Comparison of ENCODE assay signal across 22 cellular contexts in genomic region chr19:49538643-49539042, GRCh38. TPM values are rescaled to one million over a fixed set of nuclear protein-coding genes. Genes with fewer than 3 reads are reported as not detected.
DNase-seq lines count a peak whose midpoint lies in the region; ATAC-seq, FAIRE-seq and TF ChIP-seq lines count a peak whose summit lies in the region.
"Had no signal": no experiment of that assay in that cellular context is flagged by ENCODE, and none has a peak within 500 bp of the region (broad histone marks: within the 10 kb centered on the region; RNA-seq: fewer than 3 reads in every experiment).

No MANE protein-coding gene starts in this region.

- H3K9me3 Mint-ChIP-seq in stimulated activated naive CD8-positive, alpha-beta T cell treated with anti-CD3 and anti-CD28 coated beads, Interleukin-15, Interleukin-2, amounts not matched to agents 100 ng/mL and 50 ng/mL, for 24 hours: no peaks in the 10 kb centered on the region
- H3K9me3 Mint-ChIP-seq in activated CD8-positive, alpha-beta T cell treated with anti-CD3 and anti-CD28 coated beads, Interleukin-2, amount 10 ng/mL, durations not matched to agents 7 days and 5 days (ENCODE audit: insufficient read depth): no peaks in the 10 kb centered on the region
- H3K9me3 Mint-ChIP-seq: CD4-positive, CD25-positive, alpha-beta regulatory T cell; CD8-positive, alpha-beta memory T cell; GM23338 had no signal

- no peaks in the 10 kb centered on the region for H3K36me3 ChIP-seq in GM12878 (ENCODE audit: control insufficient read depth in 2 of 2, insufficient read depth in 2 of 2, low read length in 1 of 2)

- TF ChIP-seq RAD21 in Ishikawa (IDR thresholded peaks at IDR 0.05; ENCODE audit: low read depth) (no peak), GM12878 (IDR thresholded peaks at IDR 0.05; ENCODE audit: insufficient read depth, low read depth, low read length) (no peak)

- no peak overlapping the region for H2AFZ ChIP-seq in GM12878 (ENCODE audit: control insufficient read depth, low read depth, low read length)
- H2AFZ ChIP-seq: GM23338 had no signal

- H3K27me3 Mint-ChIP-seq in stimulated activated naive CD8-positive, alpha-beta T cell treated with anti-CD3 and anti-CD28 coated beads, Interleukin-15, Interleukin-2, amounts not matched to agents 100 ng/mL and 50 ng/mL, for 24 hours: no peaks in the 10 kb centered on the region
- no peaks in the 10 kb centered on the region for H3K27me3 Mint-ChIP-seq in activated CD8-positive, alpha-beta T cell treated with anti-CD3 and anti-CD28 coated beads, Interleukin-2, amount 10 ng/mL, durations not matched to agents 7 days and 5 days (ENCODE audit: low read depth)
- H3K27me3 Mint-ChIP-seq: CD4-positive, CD25-positive, alpha-beta regulatory T cell; CD8-positive, alpha-beta memory T cell had no signal

- no peak for TF ChIP-seq CTCF in GM12878 (IDR thresholded peaks at IDR 0.05 in 2 of 3, conservative IDR thresholded peaks at IDR 0.05 in 1 of 3; ENCODE audit: control insufficient read depth in 2 of 3, extremely low read depth in 1 of 3, insufficient read depth in 1 of 3, low read depth in 3 of 3, low read length in 3 of 3)

- WGBS in GM12878 (ENCODE audit: insufficient coverage, insufficient replicate concordance, low lambda C conversion rate, missing lambda C conversion rate): 64% methylated on average over 5 of the region's 5 CpGs

- H3K9me3 ChIP-seq in GM12878 (replicated peaks; ENCODE audit: control insufficient read depth, insufficient read depth, low read length): no peaks in the 10 kb centered on the region
- H3K9me3 ChIP-seq: A549 had no signal

- TF ChIP-seq POLR2A in GM12878 (IDR thresholded peaks at IDR 0.05; ENCODE audit: low read depth, low read length): no peak

- H3K79me2 ChIP-seq in GM12878 (ENCODE audit: control insufficient read depth, insufficient read depth, low read length): no peaks in the 10 kb centered on the region

- no peaks in the 10 kb centered on the region for H3K36me3 Mint-ChIP-seq in stimulated activated naive CD8-positive, alpha-beta T cell treated with anti-CD3 and anti-CD28 coated beads, Interleukin-15, Interleukin-2, amounts not matched to agents 100 ng/mL and 50 ng/mL, for 24 hours (ENCODE audit: low read depth)
- H3K36me3 Mint-ChIP-seq in activated CD8-positive, alpha-beta T cell treated with anti-CD3 and anti-CD28 coated beads, Interleukin-2, amount 10 ng/mL, durations not matched to agents 7 days and 5 days (ENCODE audit: low read depth): no peaks in the 10 kb centered on the region
- H3K36me3 Mint-ChIP-seq: CD8-positive, alpha-beta memory T cell had no signal

- no peaks in the 10 kb centered on the region for H4K20me1 ChIP-seq in GM12878 (ENCODE audit: control insufficient read depth, insufficient read depth)

- H3K4me3 ChIP-seq in GM12878: no peak overlapping the region
- H3K4me3 ChIP-seq: A549, GM23338, K562 had no signal

- H3K9ac ChIP-seq in GM12878 (ENCODE audit: control insufficient read depth, insufficient read depth, low read length): no peak overlapping the region

- no peak for DNase-seq in stimulated activated naive CD8-positive, alpha-beta T cell treated with anti-CD3 and anti-CD28 coated beads, Interleukin-15, Interleukin-2, amounts not matched to agents 100 U/mL and 50 U/mL, for 24 hours
- no peak for DNase-seq in GM12878 (ENCODE audit: low read depth, low spot score)
- no peak for DNase-seq in cerebellum (ENCODE audit: low spot score)
- DNase-seq in activated CD4-positive, CD25-positive, alpha-beta regulatory T cell treated with anti-CD3 and anti-CD28 coated beads, Interleukin-2, amount 50 U/mL, for 72 hours: no peak
- no peak for DNase-seq in activated CD8-positive, alpha-beta T cell treated with anti-CD3 and anti-CD28 coated beads, Interleukin-2, amount 10 ng/mL, durations not matched to agents 7 days and 5 days
- no peak for DNase-seq in NCI-H1092 treated with DMSO at 0.1 percent for 48 hours (lab: John Stamatoyannopoulos, UW)
- DNase-seq: AML-193; C1 segment of cervical spinal cord; CD4-positive, CD25-positive, alpha-beta regulatory T cell; CD8-positive, alpha-beta memory T cell; COR-L47 had no signal

- SMC1A ChIA-PET in GM12878 (lab: Charles Lee; ENCODE audit: uncharacterized antibody, unreplicated experiment): no interaction called here

- CTCF ChIA-PET in GM12878 (lab: Yijun Ruan, JAX): interaction anchor here (1.6 kb wide), 1 partner anchor 8 kb away, joined by 7 read pairs; no protein-coding TSS in a partner anchor
- CTCF ChIA-PET in activated CD8-positive, alpha-beta T cell treated with anti-CD3 and anti-CD28 coated beads, Interleukin-2, amount 10 ng/mL, durations not matched to agents 7 days and 5 days (lab: Charles Lee): interaction anchor here (1.0 to 5.9 kb wide), 4 partner anchors 8 to 32 kb away, joined by 3 to 52 read pairs (median 7); no protein-coding TSS in a partner anchor

- H3K4me3 Mint-ChIP-seq in stimulated activated naive CD8-positive, alpha-beta T cell treated with anti-CD3 and anti-CD28 coated beads, Interleukin-15, Interleukin-2, amounts not matched to agents 100 ng/mL and 50 ng/mL, for 24 hours: no peak overlapping the region
- no peak overlapping the region for H3K4me3 Mint-ChIP-seq in activated CD8-positive, alpha-beta T cell treated with anti-CD3 and anti-CD28 coated beads, Interleukin-2, amount 10 ng/mL, durations not matched to agents 7 days and 5 days
- H3K4me3 Mint-ChIP-seq: CD4-positive, CD25-positive, alpha-beta regulatory T cell; CD8-positive, alpha-beta memory T cell; GM23338 had no signal

- H3K27me3 ChIP-seq in GM12878 (replicated peaks in 1 of 2; ENCODE audit: control insufficient read depth in 2 of 2, insufficient read depth in 2 of 2, low read length in 1 of 2): peaks cover 2 to 4% of the 10 kb centered on the region in 2 experiments; a peak in 2 of 4 replicates

- no peak for ATAC-seq in stimulated activated naive CD8-positive, alpha-beta T cell treated with anti-CD3 and anti-CD28 coated beads, Interleukin-15, Interleukin-2, amounts not matched to agents 100 U/mL and 50 U/mL, for 24 hours
- ATAC-seq in GM12878: no peak
- no peak for ATAC-seq in activated CD8-positive, alpha-beta T cell treated with anti-CD3 and anti-CD28 coated beads, Interleukin-2, amount 10 ng/mL, durations not matched to agents 7 days and 5 days
- ATAC-seq: A549, GM23338, HCT116, K562 had no signal

- POLR2A ChIA-PET in GM12878 (lab: Charles Lee): interaction anchor here (1.1 kb wide), 1 partner anchor 126 kb away, joined by 5 read pairs; no protein-coding TSS in a partner anchor
- POLR2A ChIA-PET in activated CD8-positive, alpha-beta T cell treated with anti-CD3 and anti-CD28 coated beads, Interleukin-2, amount 10 ng/mL, durations not matched to agents 7 days and 5 days (lab: Charles Lee): no interaction called here

- in situ Hi-C loops in GM12878 (cut with MboI): no loop called here

- H3K27ac ChIP-seq in GM12878 (ENCODE audit: control insufficient read depth, insufficient read depth): no peak overlapping the region
- H3K27ac ChIP-seq: 22Rv1, A549 had no signal

- intact Hi-C loops in GM12878 (cut with micrococcal nuclease; ENCODE audit: unreplicated experiment): no loop called here

- peaks cover 12% of the 10 kb centered on the region for H3K4me1 Mint-ChIP-seq in stimulated activated naive CD8-positive, alpha-beta T cell treated with anti-CD3 and anti-CD28 coated beads, Interleukin-15, Interleukin-2, amounts not matched to agents 100 ng/mL and 50 ng/mL, for 24 hours (ENCODE audit: low read depth)
- peaks cover 22% of the 10 kb centered on the region for H3K4me1 Mint-ChIP-seq in activated CD8-positive, alpha-beta T cell treated with anti-CD3 and anti-CD28 coated beads, Interleukin-2, amount 10 ng/mL, durations not matched to agents 7 days and 5 days (ENCODE audit: low read depth)

- TF ChIP-seq EP300 in Ishikawa (IDR thresholded peaks at IDR 0.05; ENCODE audit: borderline replicate concordance) (no peak), GM12878 (IDR thresholded peaks at IDR 0.05; ENCODE audit: borderline replicate concordance in 1 of 2, control insufficient read depth in 1 of 2, low read depth in 2 of 2, low read length in 2 of 2) (no peak)

- peak overlapping the region; percentile 19 for H3K27ac Mint-ChIP-seq in stimulated activated naive CD8-positive, alpha-beta T cell treated with anti-CD3 and anti-CD28 coated beads, Interleukin-15, Interleukin-2, amounts not matched to agents 100 ng/mL and 50 ng/mL, for 24 hours
- no peak overlapping the region for H3K27ac Mint-ChIP-seq in activated CD8-positive, alpha-beta T cell treated with anti-CD3 and anti-CD28 coated beads, Interleukin-2, amount 10 ng/mL, durations not matched to agents 7 days and 5 days
- H3K27ac Mint-ChIP-seq: CD4-positive, CD25-positive, alpha-beta regulatory T cell; GM23338 had no signal

- H3K4me1 ChIP-seq in GM12878 (ENCODE audit: control insufficient read depth, insufficient read depth, low read length): peaks cover 10% of the 10 kb centered on the region

- no TSS peak for BruUV-seq in GM12878 (replicated peaks; lab: Mats Ljungman, UMichigan)

- no peak overlapping the region for H3K4me2 ChIP-seq in GM12878 (ENCODE audit: control insufficient read depth, insufficient read depth)
- H3K4me2 ChIP-seq: A549, GM23338 had no signal

- no peak for FAIRE-seq in GM12878 (lab: Jason Lieb, UNC)
- FAIRE-seq: A549, D721Med, G401.6, GM12892, H54, K562 had no signal

- RAD21 ChIA-PET in GM12878 (lab: Charles Lee; ENCODE audit: unreplicated experiment): no interaction called here

RNA-seq across cellular contexts. Expression of gene RCN3, which starts 10.8 kb away (rescaled TPM):
- 2.0 TPM in 1 of 2 replicates, not detected in the other for total RNA-seq in GM12878 (2013; cell fraction: nucleolus; rRNA removed)
- total RNA-seq in GM12878 (2014; rRNA removed): not detected in 2 replicates
- total RNA-seq in GM12878 (2014; rRNA removed; fragmentation: Illumina TruSeq; extraction: Trizol): 0.32 and 0.49 TPM in 2 replicates
- total RNA-seq in GM12878 (2021): 0.27 and 0.38 TPM in 2 replicates
- 0.18 TPM for polyA plus RNA-seq in GM12878 (2011; ENCODE audit: low read depth)
- polyA plus RNA-seq in GM12878 (2011; rRNA removed): 0.12 TPM in 1 of 2 replicates, not detected in the other
- 0.07 and 0.15 TPM in 2 replicates for polyA plus RNA-seq in GM12878 (2011; cell fraction: cytosol; rRNA removed)
- polyA plus RNA-seq in GM12878 (2011; cell fraction: nucleus; rRNA removed): 0.09 TPM in 1 of 2 replicates, not detected in the other
- 1.0 and 3.9 TPM in 2 replicates for polyA plus RNA-seq in GM12878 (2012)
- polyA plus RNA-seq in GM12878 (2014; fragmentation: Illumina TruSeq; extraction: Trizol): 0.21 TPM in 1 of 2 replicates, not detected in the other
- not detected for polyA plus RNA-seq in GM12878 (2014; fragmentation: Nextera tagmentation; extraction: Ambion mirVana)
- 0.96 and 1.7 TPM in 2 replicates for polyA plus RNA-seq in GM12878 (2014; rRNA removed)
- polyA plus RNA-seq in GM12878 (2016; fragmentation: Nextera tagmentation; extraction: Ambion mirVana): under 1 TPM; 0.49 to 0.99 TPM
- polyA minus RNA-seq in GM12878 (2011; rRNA and poly(A)+ RNA removed): not detected in 2 replicates
- not detected in 2 replicates for polyA minus RNA-seq in GM12878 (2011; cell fraction: cytosol; rRNA and poly(A)+ RNA removed)
- polyA minus RNA-seq in GM12878 (2011; cell fraction: nucleus; rRNA and poly(A)+ RNA removed): not detected in 2 replicates
- 3.3 TPM for total RNA-seq in cerebellum
- 1 to 10 TPM; 1.9 to 2.8 TPM for total RNA-seq in activated CD8-positive, alpha-beta T cell treated with anti-CD3 and anti-CD28 coated beads, Interleukin-2, amount 10 ng/mL, durations not matched to agents 7 days and 5 days

RNA-seq across cellular contexts. Expression of gene FCGRT, which starts 26.2 kb away (rescaled TPM):
- 2.1 and 3.3 TPM in 2 replicates for total RNA-seq in GM12878 (2013; cell fraction: nucleolus; rRNA removed)
- total RNA-seq in GM12878 (2014; rRNA removed): 0.51 TPM in 1 of 2 replicates, not detected in the other
- total RNA-seq in GM12878 (2014; rRNA removed; fragmentation: Illumina TruSeq; extraction: Trizol): not detected in 2 replicates
- 0.56 and 2.4 TPM in 2 replicates for total RNA-seq in GM12878 (2021)
- 1.00 TPM for polyA plus RNA-seq in GM12878 (2011; ENCODE audit: low read depth)
- 0.78 and 0.81 TPM in 2 replicates for polyA plus RNA-seq in GM12878 (2011; rRNA removed)
- polyA plus RNA-seq in GM12878 (2011; cell fraction: cytosol; rRNA removed): 0.60 and 0.65 TPM in 2 replicates
- 0.54 and 0.93 TPM in 2 replicates for polyA plus RNA-seq in GM12878 (2011; cell fraction: nucleus; rRNA removed)
- polyA plus RNA-seq in GM12878 (2012): 1.7 and 2.5 TPM in 2 replicates
- polyA plus RNA-seq in GM12878 (2014; fragmentation: Illumina TruSeq; extraction: Trizol): 0.19 TPM in 1 of 2 replicates, not detected in the other
- under 1 TPM in 1 of 2 experiments, not detected in 1; 0.18 TPM for polyA plus RNA-seq in GM12878 (2014; fragmentation: Nextera tagmentation; extraction: Ambion mirVana)
- polyA plus RNA-seq in GM12878 (2014; rRNA removed): 0.29 and 0.49 TPM in 2 replicates
- under 1 TPM; 0.11 to 0.43 TPM for polyA plus RNA-seq in GM12878 (2016; fragmentation: Nextera tagmentation; extraction: Ambion mirVana)
- polyA minus RNA-seq in GM12878 (2011; rRNA and poly(A)+ RNA removed): not detected in 2 replicates
- polyA minus RNA-seq in GM12878 (2011; cell fraction: cytosol; rRNA and poly(A)+ RNA removed): not detected in 2 replicates
- 0.24 TPM in 1 of 2 replicates, not detected in the other for polyA minus RNA-seq in GM12878 (2011; cell fraction: nucleus; rRNA and poly(A)+ RNA removed)
- 22.7 TPM for total RNA-seq in cerebellum
- 1 to 10 TPM; 7.5 to 8.4 TPM for total RNA-seq in activated CD8-positive, alpha-beta T cell treated with anti-CD3 and anti-CD28 coated beads, Interleukin-2, amount 10 ng/mL, durations not matched to agents 7 days and 5 days

RNA-seq across cellular contexts. Expression of gene NOSIP, which starts 41.7 kb away (rescaled TPM):
- total RNA-seq in GM12878 (2013; cell fraction: nucleolus; rRNA removed): 16.5 and 19.8 TPM in 2 replicates
- total RNA-seq in GM12878 (2014; rRNA removed) (68.6 and 75.3 TPM in 2 replicates), GM12878 (2014; rRNA removed; fragmentation: Illumina TruSeq; extraction: Trizol) (34.2 and 38.6 TPM in 2 replicates), GM12878 (2021) (51.8 and 55.0 TPM in 2 replicates), cerebellum (25.4 TPM)
- 19.9 TPM for polyA plus RNA-seq in GM12878 (2011; ENCODE audit: low read depth)
- polyA plus RNA-seq in GM12878 (2011; rRNA removed) (25.0 and 45.1 TPM in 2 replicates), GM12878 (2014; fragmentation: Illumina TruSeq; extraction: Trizol) (12.4 and 27.9 TPM in 2 replicates), GM12878 (2014; fragmentation: Nextera tagmentation; extraction: Ambion mirVana) (10 to 100 TPM in 1 of 2 experiments, 1 to 10 TPM in 1; 7.2 to 20.1 TPM), GM12878 (2014; rRNA removed) (65.5 and 70.6 TPM in 2 replicates), GM12878 (2016; fragmentation: Nextera tagmentation; extraction: Ambion mirVana) (10 to 100 TPM; 75.8 to 85.5 TPM)
- polyA plus RNA-seq in GM12878 (2011; cell fraction: cytosol; rRNA removed): 81.2 and 120 TPM in 2 replicates
- polyA plus RNA-seq in GM12878 (2011; cell fraction: nucleus; rRNA removed): 97.3 and 127 TPM in 2 replicates
- 45.3 and 48.3 TPM in 2 replicates for polyA plus RNA-seq in GM12878 (2012)
- 44.5 and 78.1 TPM in 2 replicates for polyA minus RNA-seq in GM12878 (2011; rRNA and poly(A)+ RNA removed)
- polyA minus RNA-seq in GM12878 (2011; cell fraction: cytosol; rRNA and poly(A)+ RNA removed): 20.8 and 31.5 TPM in 2 replicates
- 16.6 and 24.8 TPM in 2 replicates for polyA minus RNA-seq in GM12878 (2011; cell fraction: nucleus; rRNA and poly(A)+ RNA removed)
- total RNA-seq in activated CD8-positive, alpha-beta T cell treated with anti-CD3 and anti-CD28 coated beads, Interleukin-2, amount 10 ng/mL, durations not matched to agents 7 days and 5 days: 100 to 1,000 TPM; 147 to 159 TPM

RNA-seq across cellular contexts. Expression of gene RPS11, which starts 42.4 kb away (rescaled TPM):
- total RNA-seq in GM12878 (2013; cell fraction: nucleolus; rRNA removed): 652 and 681 TPM in 2 replicates
- total RNA-seq in GM12878 (2014; rRNA removed) (4,375 and 4,445 TPM in 2 replicates), GM12878 (2014; rRNA removed; fragmentation: Illumina TruSeq; extraction: Trizol) (5,436 and 5,566 TPM in 2 replicates), GM12878 (2021) (2,768 and 2,873 TPM in 2 replicates), cerebellum (1,480 TPM)
- 7,313 TPM for polyA plus RNA-seq in GM12878 (2011; ENCODE audit: low read depth)
- polyA plus RNA-seq in GM12878 (2011; rRNA removed) (2,519 and 3,846 TPM in 2 replicates), GM12878 (2014; fragmentation: Illumina TruSeq; extraction: Trizol) (9,872 and 11,122 TPM in 2 replicates), GM12878 (2014; fragmentation: Nextera tagmentation; extraction: Ambion mirVana) (1,000 to 10,000 TPM; 4,277 to 4,566 TPM), GM12878 (2014; rRNA removed) (5,188 and 5,232 TPM in 2 replicates), GM12878 (2016; fragmentation: Nextera tagmentation; extraction: Ambion mirVana) (1,000 to 10,000 TPM; 1,714 to 1,771 TPM)
- 5,437 and 7,191 TPM in 2 replicates for polyA plus RNA-seq in GM12878 (2011; cell fraction: cytosol; rRNA removed)
- polyA plus RNA-seq in GM12878 (2011; cell fraction: nucleus; rRNA removed): 1,670 and 1,694 TPM in 2 replicates
- 5,725 and 6,770 TPM in 2 replicates for polyA plus RNA-seq in GM12878 (2012)
- polyA minus RNA-seq in GM12878 (2011; rRNA and poly(A)+ RNA removed): 1,409 and 1,631 TPM in 2 replicates
- 519 and 537 TPM in 2 replicates for polyA minus RNA-seq in GM12878 (2011; cell fraction: cytosol; rRNA and poly(A)+ RNA removed)
- polyA minus RNA-seq in GM12878 (2011; cell fraction: nucleus; rRNA and poly(A)+ RNA removed): 175 and 221 TPM in 2 replicates
- total RNA-seq in activated CD8-positive, alpha-beta T cell treated with anti-CD3 and anti-CD28 coated beads, Interleukin-2, amount 10 ng/mL, durations not matched to agents 7 days and 5 days: 1,000 to 10,000 TPM; 2,117 to 2,361 TPM

RNA-seq across cellular contexts. Expression of gene PRRG2, which starts 42.5 kb away (rescaled TPM):
- 1.2 and 2.2 TPM in 2 replicates for total RNA-seq in GM12878 (2013; cell fraction: nucleolus; rRNA removed)
- total RNA-seq in GM12878 (2014; rRNA removed) (1.3 TPM in 2 replicates), GM12878 (2014; rRNA removed; fragmentation: Illumina TruSeq; extraction: Trizol) (0.40 and 0.46 TPM in 2 replicates), GM12878 (2021) (0.82 and 1.6 TPM in 2 replicates), cerebellum (0.45 TPM)
- polyA plus RNA-seq in GM12878 (2011; ENCODE audit: low read depth): 1.8 TPM
- polyA plus RNA-seq in GM12878 (2011; rRNA removed) (0.37 and 1.3 TPM in 2 replicates), GM12878 (2014; fragmentation: Illumina TruSeq; extraction: Trizol) (0.50 and 1.0 TPM in 2 replicates), GM12878 (2014; fragmentation: Nextera tagmentation; extraction: Ambion mirVana) (under 1 TPM; 0.09 to 0.21 TPM), GM12878 (2014; rRNA removed) (1.6 and 2.1 TPM in 2 replicates), GM12878 (2016; fragmentation: Nextera tagmentation; extraction: Ambion mirVana) (1 to 10 TPM in 1 of 2 experiments, under 1 TPM in 1; 0.66 to 1.1 TPM)
- polyA plus RNA-seq in GM12878 (2011; cell fraction: cytosol; rRNA removed): 1.3 and 1.6 TPM in 2 replicates
- polyA plus RNA-seq in GM12878 (2011; cell fraction: nucleus; rRNA removed): 1.1 and 1.4 TPM in 2 replicates
- 0.76 and 1.0 TPM in 2 replicates for polyA plus RNA-seq in GM12878 (2012)
- polyA minus RNA-seq in GM12878 (2011; rRNA and poly(A)+ RNA removed): 0.44 and 2.5 TPM in 2 replicates
- polyA minus RNA-seq in GM12878 (2011; cell fraction: cytosol; rRNA and poly(A)+ RNA removed): 1.1 and 1.8 TPM in 2 replicates
- 2.4 and 4.3 TPM in 2 replicates for polyA minus RNA-seq in GM12878 (2011; cell fraction: nucleus; rRNA and poly(A)+ RNA removed)
- total RNA-seq in activated CD8-positive, alpha-beta T cell treated with anti-CD3 and anti-CD28 coated beads, Interleukin-2, amount 10 ng/mL, durations not matched to agents 7 days and 5 days: 1 to 10 TPM; 1.5 to 1.9 TPM
- polyA plus RNA-seq: CD4-positive, CD25-positive, alpha-beta regulatory T cell had no signal
